In the genomic region with DNA sequence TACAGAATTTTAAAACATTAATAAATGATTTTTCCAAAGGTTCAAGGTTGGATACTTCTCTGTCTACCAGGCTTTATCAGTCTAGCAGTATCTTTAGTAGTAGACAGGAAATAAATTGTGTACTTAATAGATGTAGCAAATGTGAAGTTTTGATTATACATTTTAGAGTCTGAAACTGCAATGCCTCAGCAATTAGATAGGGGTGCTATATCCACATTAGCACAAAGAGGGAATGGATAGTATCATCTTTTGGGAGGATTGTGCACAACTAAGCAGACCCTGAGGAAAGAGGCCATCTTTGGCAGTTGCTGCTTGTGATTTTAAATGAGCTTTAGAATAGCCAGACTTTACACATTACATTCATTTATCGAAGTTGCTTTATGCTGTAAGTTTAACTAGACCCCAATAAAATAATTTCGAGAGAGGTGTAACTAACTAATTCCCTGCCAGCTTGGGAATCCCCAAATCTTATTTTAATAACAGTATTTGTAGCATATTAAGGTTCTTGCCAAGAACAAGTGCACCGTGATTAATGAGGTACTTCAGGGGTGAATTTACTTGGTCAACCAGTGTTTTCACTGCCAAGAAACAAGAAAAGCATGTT, we compare ENCODE assay signal across 1 cellular context.
TF ChIP-seq lines count a peak whose summit lies in the region.

No MANE protein-coding gene starts in this region.

TF ChIP-seq in HepG2, 621 proteins besides CTCF, POLR2A, EP300 and RAD21 (continued from another document):
- TF ChIP-seq, protein P1, sequence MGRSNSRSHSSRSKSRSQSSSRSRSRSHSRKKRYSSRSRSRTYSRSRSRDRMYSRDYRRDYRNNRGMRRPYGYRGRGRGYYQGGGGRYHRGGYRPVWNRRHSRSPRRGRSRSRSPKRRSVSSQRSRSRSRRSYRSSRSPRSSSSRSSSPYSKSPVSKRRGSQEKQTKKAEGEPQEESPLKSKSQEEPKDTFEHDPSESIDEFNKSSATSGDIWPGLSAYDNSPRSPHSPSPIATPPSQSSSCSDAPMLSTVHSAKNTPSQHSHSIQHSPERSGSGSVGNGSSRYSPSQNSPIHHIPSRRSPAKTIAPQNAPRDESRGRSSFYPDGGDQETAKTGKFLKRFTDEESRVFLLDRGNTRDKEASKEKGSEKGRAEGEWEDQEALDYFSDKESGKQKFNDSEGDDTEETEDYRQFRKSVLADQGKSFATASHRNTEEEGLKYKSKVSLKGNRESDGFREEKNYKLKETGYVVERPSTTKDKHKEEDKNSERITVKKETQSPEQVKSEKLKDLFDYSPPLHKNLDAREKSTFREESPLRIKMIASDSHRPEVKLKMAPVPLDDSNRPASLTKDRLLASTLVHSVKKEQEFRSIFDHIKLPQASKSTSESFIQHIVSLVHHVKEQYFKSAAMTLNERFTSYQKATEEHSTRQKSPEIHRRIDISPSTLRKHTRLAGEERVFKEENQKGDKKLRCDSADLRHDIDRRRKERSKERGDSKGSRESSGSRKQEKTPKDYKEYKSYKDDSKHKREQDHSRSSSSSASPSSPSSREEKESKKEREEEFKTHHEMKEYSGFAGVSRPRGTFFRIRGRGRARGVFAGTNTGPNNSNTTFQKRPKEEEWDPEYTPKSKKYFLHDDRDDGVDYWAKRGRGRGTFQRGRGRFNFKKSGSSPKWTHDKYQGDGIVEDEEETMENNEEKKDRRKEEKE (IDR thresholded peaks at IDR 0.05), result no peak
- TF ChIP-seq STAG1 (CRISPR knock-in tag; IDR thresholded peaks at IDR 0.05) (peak; percentile 48), MXD4 (CRISPR knock-in tag; IDR thresholded peaks at IDR 0.05) (no peak)
TF ChIP-seq in HepG2: peak in this region for 1.
